In the genomic region with DNA sequence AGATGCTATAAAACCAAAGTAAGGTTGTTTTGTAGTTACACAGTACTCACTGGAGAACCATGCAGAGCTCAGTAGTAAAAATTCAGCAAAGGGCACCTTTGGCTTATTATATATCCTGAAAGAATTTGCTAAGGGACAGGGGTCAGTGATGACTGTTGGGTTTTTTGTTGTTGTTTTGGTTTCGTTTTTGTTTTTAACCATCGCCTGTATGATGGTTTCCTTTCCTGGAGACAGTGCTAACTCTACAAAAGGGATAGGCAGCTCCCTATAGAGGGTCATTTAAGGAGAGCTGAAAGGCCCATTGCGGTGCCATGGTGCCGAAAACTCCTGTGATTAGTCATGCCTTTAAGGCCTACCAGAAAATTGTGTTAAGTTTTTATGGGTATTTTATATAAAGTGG, we compare ENCODE assay signal across 9 cellular contexts.
DNase-seq lines count a peak whose midpoint lies in the region; ATAC-seq and TF ChIP-seq lines count a peak whose summit lies in the region.
"Had no signal": no experiment of that assay in that cellular context is flagged by ENCODE, and none has a peak within 500 bp of the region (broad histone marks: within the 10 kb centered on the region; RNA-seq: fewer than 3 reads in every experiment).

No MANE protein-coding gene starts in this region.

- peak overlapping the region; percentile 94 for H3K27ac Mint-ChIP-seq in glutamatergic neuron (ENCODE audit: unreplicated experiment)

- no peak overlapping the region for H3K4me3 ChIP-seq in mucosa of descending colon

- peak; percentile 92 for ATAC-seq in GM18861 (IDR thresholded peaks at IDR 0.05; ENCODE audit: unreplicated experiment)
- ATAC-seq in GM21717 (IDR thresholded peaks at IDR 0.05; ENCODE audit: unreplicated experiment): peak; percentile 89
- ATAC-seq in HG03460 (IDR thresholded peaks at IDR 0.05; ENCODE audit: unreplicated experiment): peak; percentile 91
- no peak for ATAC-seq in mucosa of descending colon

- H3K27me3 Mint-ChIP-seq in glutamatergic neuron (ENCODE audit: unreplicated experiment): peaks cover 5% of the 10 kb centered on the region

- no peaks in the 10 kb centered on the region for H3K36me3 ChIP-seq in mucosa of descending colon (ENCODE audit: low read depth)

- DNase-seq in glutamatergic neuron (no peak), mucosa of descending colon (no peak), NCI-H1436 treated with DMSO at 0.1 percent for 48 hours (lab: John Stamatoyannopoulos, UW) (no peak), G401 (ENCODE audit: low spot score) (no peak), NCI-H510A (lab: John Stamatoyannopoulos, UW) (no peak)
- DNase-seq: activated gamma-delta T cell treated with Interleukin-2 at 50 U/mL for 16 hours had no signal

- no peak overlapping the region for H3K4me3 Mint-ChIP-seq in glutamatergic neuron (ENCODE audit: unreplicated experiment)

- peaks cover 7% of the 10 kb centered on the region for H3K9me3 Mint-ChIP-seq in glutamatergic neuron (ENCODE audit: unreplicated experiment)

- no peaks in the 10 kb centered on the region for H3K9me3 ChIP-seq in mucosa of descending colon

- H3K4me1 ChIP-seq in mucosa of descending colon (ENCODE audit: low read depth): no peaks in the 10 kb centered on the region

- H3K36me3 Mint-ChIP-seq in glutamatergic neuron (ENCODE audit: unreplicated experiment): no peaks in the 10 kb centered on the region

- no peak for TF ChIP-seq CTCF in glutamatergic neuron (IDR thresholded peaks at IDR 0.05; ENCODE audit: partially characterized antibody, unreplicated experiment)
- no peak for TF ChIP-seq CTCF in mucosa of descending colon (IDR thresholded peaks at IDR 0.05)

- in situ Hi-C loops in G401 (cut with HindIII; ENCODE audit: low sequenced_read_pairs): no loop called here

- intact Hi-C loops in mucosa of descending colon (cut with DNase I, micrococcal nuclease): loop anchor here (5.0 to 10.0 kb wide), 2 partner anchors 631 to 633 kb away; no protein-coding TSS in a partner anchor

- peaks cover 48% of the 10 kb centered on the region for H3K4me1 Mint-ChIP-seq in glutamatergic neuron (ENCODE audit: low read depth, unreplicated experiment)
